In genomic region chr15:65385868-65386253, GRCh38 we compare ENCODE assay signal across 10 cellular contexts. TPM values are rescaled to one million over a fixed set of nuclear protein-coding genes. Genes with fewer than 3 reads are reported as not detected.
A peak's percentile ranks its signal among the peaks of the same experiment; 100 is the strongest.
DNase-seq lines count a peak whose midpoint lies in the region; ATAC-seq and TF ChIP-seq lines count a peak whose summit lies in the region.
"Had no signal": no experiment of that assay in that cellular context is flagged by ENCODE, and none has a peak within 500 bp of the region (broad histone marks: within the 10 kb centered on the region; RNA-seq: fewer than 3 reads in every experiment).

No MANE protein-coding gene starts in this region.

- DNase-seq in GM23248 (peak; percentile 23), heart right ventricle (peak; percentile 48 to 63), DMS 273 treated with DMSO at 0.1 percent for 48 hours (lab: John Stamatoyannopoulos, UW) (no peak)
- DNase-seq in activated naive CD8-positive, alpha-beta T cell treated with anti-CD3 and anti-CD28 coated beads, Interleukin-2, amount 10 ng/mL, durations not matched to agents 7 days and 5 days = no peak
- no peak for DNase-seq in stimulated activated effector memory CD8-positive, alpha-beta T cell treated with anti-CD3 and anti-CD28 coated beads, Interleukin-12 subunit alpha, Interleukin-12 subunit beta, amount 100 ng/mL, for 72 hours (ENCODE audit: low spot score in 2 of 2)

- H3K27ac ChIP-seq in GM23248 (no peak overlapping the region), heart right ventricle (peak overlapping the region in 6 of 10 donors; percentile 21 to 56 (median 34))

- H3K79me2 ChIP-seq in GM23248 (ENCODE audit: insufficient read depth) = no peaks in the 10 kb centered on the region

- peak overlapping the region; percentile 88 for H3K4me3 Mint-ChIP-seq in activated naive CD8-positive, alpha-beta T cell treated with anti-CD3 and anti-CD28 coated beads, Interleukin-2, amount 10 ng/mL, durations not matched to agents 7 days and 5 days
- peak overlapping the region; percentile 87 for H3K4me3 Mint-ChIP-seq in stimulated activated effector memory CD8-positive, alpha-beta T cell treated with anti-CD3 and anti-CD28 coated beads, Interleukin-12 subunit alpha, Interleukin-12 subunit beta, amount 100 ng/mL, for 72 hours

- ATAC-seq in activated naive CD8-positive, alpha-beta T cell treated with anti-CD3 and anti-CD28 coated beads, Interleukin-2, amount 10 ng/mL, durations not matched to agents 7 days and 5 days (ENCODE audit: low read depth) = no peak
- peak; percentile 43 to 78 (median 64) for ATAC-seq in heart right ventricle
- ATAC-seq in stimulated activated effector memory CD8-positive, alpha-beta T cell treated with anti-CD3 and anti-CD28 coated beads, Interleukin-12 subunit alpha, Interleukin-12 subunit beta, amount 100 ng/mL, for 72 hours = no peak
- ATAC-seq in HG03520 (IDR thresholded peaks at IDR 0.05; ENCODE audit: unreplicated experiment) = no peak
- no peak for ATAC-seq in HG03045 (IDR thresholded peaks at IDR 0.05; ENCODE audit: unreplicated experiment)
- no peak for ATAC-seq in GM21526 (IDR thresholded peaks at IDR 0.05; ENCODE audit: low FRiP score, unreplicated experiment)

- TF ChIP-seq CTCF in heart right ventricle (IDR thresholded peaks at IDR 0.05) = no peak

- no peaks in the 10 kb centered on the region for H3K36me3 Mint-ChIP-seq in activated naive CD8-positive, alpha-beta T cell treated with anti-CD3 and anti-CD28 coated beads, Interleukin-2, amount 10 ng/mL, durations not matched to agents 7 days and 5 days
- H3K36me3 Mint-ChIP-seq in stimulated activated effector memory CD8-positive, alpha-beta T cell treated with anti-CD3 and anti-CD28 coated beads, Interleukin-12 subunit alpha, Interleukin-12 subunit beta, amount 100 ng/mL, for 72 hours = no peaks in the 10 kb centered on the region

- no peaks in the 10 kb centered on the region for H3K9me2 ChIP-seq in GM23248 (ENCODE audit: insufficient read depth)

- H3K9ac ChIP-seq in GM23248 = no peak overlapping the region

- peaks cover 25% of the 10 kb centered on the region for H3K27me3 Mint-ChIP-seq in activated naive CD8-positive, alpha-beta T cell treated with anti-CD3 and anti-CD28 coated beads, Interleukin-2, amount 10 ng/mL, durations not matched to agents 7 days and 5 days

- H3K4me3 ChIP-seq in GM23248 (no peak overlapping the region), heart right ventricle (peak overlapping the region in 6 of 10 donors; percentile 31 to 48 (median 44))

- H3K4me2 ChIP-seq in GM23248 (ENCODE audit: unreplicated experiment) = no peak overlapping the region

- H3K9me3 ChIP-seq in GM23248 (ENCODE audit: low read depth) (no peaks in the 10 kb centered on the region), heart right ventricle (no peaks in the 10 kb centered on the region)
- H3K9me3 ChIP-seq: psoas muscle had no signal

- intact Hi-C loops in heart right ventricle (cut with DNase I) = loop anchor here (1.0 to 5.0 kb wide), 5 partner anchors 67 to 199 kb away; partner anchors contain the start of gene CLPX (in 1 of the 10)

- no peaks in the 10 kb centered on the region for H3F3A ChIP-seq in GM23248 (ENCODE audit: insufficient read depth)

- H4K20me1 ChIP-seq in GM23248 (ENCODE audit: insufficient read depth) = no peaks in the 10 kb centered on the region

- H3K4me1 Mint-ChIP-seq in activated naive CD8-positive, alpha-beta T cell treated with anti-CD3 and anti-CD28 coated beads, Interleukin-2, amount 10 ng/mL, durations not matched to agents 7 days and 5 days = peaks cover 6% of the 10 kb centered on the region
- H3K4me1 Mint-ChIP-seq in stimulated activated effector memory CD8-positive, alpha-beta T cell treated with anti-CD3 and anti-CD28 coated beads, Interleukin-12 subunit alpha, Interleukin-12 subunit beta, amount 100 ng/mL, for 72 hours = peaks cover 19% of the 10 kb centered on the region

- H3K4me1 ChIP-seq in GM23248 (ENCODE audit: insufficient read depth) (no peaks in the 10 kb centered on the region), heart right ventricle (peaks cover 7 to 25% (median 20%) of the 10 kb centered on the region in 9 donors)

- in situ Hi-C loops in GM23248 (cut with MboI) = no loop called here

- H3K9me3 Mint-ChIP-seq in activated naive CD8-positive, alpha-beta T cell treated with anti-CD3 and anti-CD28 coated beads, Interleukin-2, amount 10 ng/mL, durations not matched to agents 7 days and 5 days = no peaks in the 10 kb centered on the region
- no peaks in the 10 kb centered on the region for H3K9me3 Mint-ChIP-seq in stimulated activated effector memory CD8-positive, alpha-beta T cell treated with anti-CD3 and anti-CD28 coated beads, Interleukin-12 subunit alpha, Interleukin-12 subunit beta, amount 100 ng/mL, for 72 hours
- H3K9me3 Mint-ChIP-seq: endodermal cell had no signal

- H3K27ac Mint-ChIP-seq in activated naive CD8-positive, alpha-beta T cell treated with anti-CD3 and anti-CD28 coated beads, Interleukin-2, amount 10 ng/mL, durations not matched to agents 7 days and 5 days = no peak overlapping the region
- peak overlapping the region; percentile 87 for H3K27ac Mint-ChIP-seq in stimulated activated effector memory CD8-positive, alpha-beta T cell treated with anti-CD3 and anti-CD28 coated beads, Interleukin-12 subunit alpha, Interleukin-12 subunit beta, amount 100 ng/mL, for 72 hours
- H3K27ac Mint-ChIP-seq: endodermal cell had no signal

- no peaks in the 10 kb centered on the region for H3K36me3 ChIP-seq in GM23248 (ENCODE audit: low read depth)
- no peaks in the 10 kb centered on the region for H3K36me3 ChIP-seq in heart right ventricle

- peak overlapping the region; percentile 62 for H2AFZ ChIP-seq in GM23248

- H3K27me3 ChIP-seq in GM23248 (replicated peaks; ENCODE audit: insufficient read depth) = peaks cover 25% of the 10 kb centered on the region; the same call in 1 of the 2 replicates
- H3K27me3 ChIP-seq in heart right ventricle = peaks cover 0 to 4% (median 0%) of the 10 kb centered on the region in 7 donors

- WGBS in GM23248 (ENCODE audit: low coverage in 1 of 2, low lambda C conversion rate in 2 of 2, missing lambda C conversion rate in 2 of 2), 2 experiments = 7 to 22% methylated on average over 5 to 10 of the region's 10 CpGs
- 21 to 29% methylated on average over 10 of the region's 10 CpGs for WGBS in heart right ventricle, 2 donors

- POLR2A ChIA-PET in activated naive CD8-positive, alpha-beta T cell treated with anti-CD3 and anti-CD28 coated beads, Interleukin-2, amount 10 ng/mL, durations not matched to agents 7 days and 5 days (lab: Charles Lee) = interaction anchor here (1.0 to 1.5 kb wide), 2 partner anchors 81 to 484 kb away, joined by 3 to 10 read pairs; partner anchors contain the start of genes RAB11A and RNU5B-1

RNA-seq across cellular contexts. Expression of gene IGDCC3, which starts 8.1 kb away (rescaled TPM):
- 0.13 TPM in 1 of 2 replicates, not detected in the other for total RNA-seq in GM23248 (2014; rRNA removed; shearing (Covaris generic))
- polyA plus RNA-seq in GM23248 (2016; fragmentation: Nextera tagmentation; extraction: Ambion mirVana) (0.11 TPM in 1 of 2 replicates, not detected in the other), heart right ventricle (under 1 TPM in 1 of 2 donors, not detected in 1; under 0.01 TPM)
- total RNA-seq in activated naive CD8-positive, alpha-beta T cell treated with anti-CD3 and anti-CD28 coated beads, Interleukin-2, amount 10 ng/mL, durations not matched to agents 7 days and 5 days = not detected
- total RNA-seq in heart right ventricle = under 1 TPM in 7 of 10 donors, not detected in 3; 0.05 to 0.57 (median 0.16) TPM
- total RNA-seq: psoas muscle had no signal
- polyA plus RNA-seq: psoas muscle had no signal

RNA-seq across cellular contexts. Expression of gene IGDCC4, which starts 36.9 kb away (rescaled TPM):
- total RNA-seq in GM23248 (2014; rRNA removed; shearing (Covaris generic)) = 0.32 and 0.51 TPM in 2 replicates
- 0.39 and 0.62 TPM in 2 replicates for polyA plus RNA-seq in GM23248 (2016; fragmentation: Nextera tagmentation; extraction: Ambion mirVana)
- under 1 TPM; 0.06 to 0.14 TPM for total RNA-seq in activated naive CD8-positive, alpha-beta T cell treated with anti-CD3 and anti-CD28 coated beads, Interleukin-2, amount 10 ng/mL, durations not matched to agents 7 days and 5 days
- 1 to 10 TPM in 5 of 10 donors, under 1 TPM in 5; 0.37 to 2.2 (median 0.94) TPM for total RNA-seq in heart right ventricle
- polyA plus RNA-seq in heart right ventricle = 1 to 10 TPM in 1 of 2 donors, under 1 TPM in 1; 0.35 to 1.2 TPM

Comparison
In these comparisons a context has a peak if more than half of its experiments do, and no peak if none do; other contexts are left out.
1. DNase-seq: peak in GM23248 (single experiment) and heart right ventricle (2 of 2); none in activated naive CD8-positive, alpha-beta T cell treated with anti-CD3 and anti-CD28 coated beads, Interleukin-2, amount 10 ng/mL, durations not matched to agents 7 days and 5 days (single experiment), stimulated activated effector memory CD8-positive, alpha-beta T cell treated with anti-CD3 and anti-CD28 coated beads, Interleukin-12 subunit alpha, Interleukin-12 subunit beta, amount 100 ng/mL, for 72 hours (0 of 2) and DMS 273 treated with DMSO at 0.1 percent for 48 hours (single experiment).
2. ATAC-seq: peak in heart right ventricle (8 of 8); none in activated naive CD8-positive, alpha-beta T cell treated with anti-CD3 and anti-CD28 coated beads, Interleukin-2, amount 10 ng/mL, durations not matched to agents 7 days and 5 days (single experiment), stimulated activated effector memory CD8-positive, alpha-beta T cell treated with anti-CD3 and anti-CD28 coated beads, Interleukin-12 subunit alpha, Interleukin-12 subunit beta, amount 100 ng/mL, for 72 hours (single experiment), HG03520 (single experiment), HG03045 (single experiment) and GM21526 (single experiment).